ENCODE assay signal across 15 cellular contexts in the genomic region with DNA sequence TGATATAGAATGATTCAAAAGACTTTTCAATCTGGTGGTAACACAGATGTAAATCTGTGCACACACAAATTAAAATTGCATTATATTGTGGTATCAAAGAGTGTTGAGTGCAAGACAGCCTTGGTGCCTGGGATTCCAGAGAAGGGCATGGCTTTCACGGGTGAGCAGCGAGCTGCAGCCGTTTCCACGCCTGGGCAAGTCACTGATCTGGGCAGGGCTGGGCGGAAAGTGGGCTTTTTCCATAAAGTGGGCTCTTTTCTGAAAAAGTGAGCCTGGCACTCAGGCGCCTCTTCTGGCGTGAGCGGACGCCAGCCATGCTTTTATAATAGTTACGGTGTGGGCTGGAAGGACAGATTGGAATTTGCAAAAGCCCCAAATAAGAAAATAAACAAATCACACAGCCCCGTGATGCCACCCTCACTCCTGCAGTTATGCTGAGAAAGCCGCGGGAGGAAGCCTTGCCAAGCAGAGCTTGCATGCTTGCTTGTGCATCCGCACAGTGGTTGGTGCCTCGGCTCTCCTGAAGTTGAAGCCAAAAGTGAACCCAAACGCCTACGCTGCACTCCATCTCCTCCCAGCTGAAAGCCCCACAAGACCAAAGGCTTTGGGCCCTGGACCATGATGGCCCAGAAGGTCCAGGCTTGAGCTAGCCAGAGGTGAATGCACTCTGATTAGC. TPM values are rescaled to one million over a fixed set of nuclear protein-coding genes. Genes with fewer than 3 reads are reported as not detected.
DNase-seq lines count a peak whose midpoint lies in the region; ATAC-seq and TF ChIP-seq lines count a peak whose summit lies in the region.
"Had no signal": no experiment of that assay in that cellular context is flagged by ENCODE, and none has a peak within 500 bp of the region (broad histone marks: within the 10 kb centered on the region; RNA-seq: fewer than 3 reads in every experiment).

No MANE protein-coding gene starts in this region.

- H3K9me3 ChIP-seq in MG63 (no peaks in the 10 kb centered on the region), thyroid gland (no peaks in the 10 kb centered on the region), SK-N-SH (no peaks in the 10 kb centered on the region)
- H3K9me3 ChIP-seq: A549, BE2C had no signal

- no peak overlapping the region for H3K4me2 ChIP-seq in SK-N-SH
- H3K4me2 ChIP-seq: A549 had no signal

- ATAC-seq in HG03135 (IDR thresholded peaks at IDR 0.05; ENCODE audit: unreplicated experiment): no peak
- ATAC-seq: A549 had no signal

- 34 to 58% methylated on average over 17 of the region's 17 CpGs for WGBS in thyroid gland, 2 donors
- 85% methylated on average over 17 of the region's 17 CpGs for WGBS in SK-N-SH (ENCODE audit: low lambda C conversion rate)

- TF ChIP-seq EP300 in SK-N-SH (IDR thresholded peaks at IDR 0.05; ENCODE audit: borderline replicate concordance in 1 of 2, low read depth in 1 of 2, low read length in 1 of 2): no peak

- POLR2A ChIA-PET in SK-N-SH (lab: Yijun Ruan, JAX): no interaction called here

- intact Hi-C loops in thyroid gland (cut with DNase I): loop anchor here (5.0 kb wide), 1 partner anchor 94 kb away; no protein-coding TSS in a partner anchor

- TF ChIP-seq CTCF in thyroid gland (IDR thresholded peaks at IDR 0.05): no peak
- TF ChIP-seq CTCF in SK-N-SH (IDR thresholded peaks at IDR 0.05): no peak

- CTCF ChIA-PET in SK-N-SH (lab: Yijun Ruan, JAX): interaction anchor here (1.7 kb wide), 1 partner anchor 94 kb away, joined by 11 read pairs; no protein-coding TSS in a partner anchor

- H3K4me1 ChIP-seq in thyroid gland (no peaks in the 10 kb centered on the region), SK-N-SH (ENCODE audit: control insufficient read depth in 1 of 2, insufficient read depth in 2 of 2, low read depth in 1 of 2, low read length in 1 of 2) (no peaks in the 10 kb centered on the region)
- H3K4me1 ChIP-seq: A549, BE2C had no signal

- no peak overlapping the region for H2AFZ ChIP-seq in SK-N-SH (ENCODE audit: low read depth)

- no peak overlapping the region for H3K4me3 ChIP-seq in MG63
- H3K4me3 ChIP-seq in thyroid gland (replicated peaks in 1 of 3): no peak overlapping the region
- no peak overlapping the region for H3K4me3 ChIP-seq in SK-N-SH (ENCODE audit: low read depth in 2 of 2, low read length in 1 of 2)
- H3K4me3 ChIP-seq: A549 had no signal

- H3K27ac ChIP-seq in thyroid gland: peak overlapping the region; percentile 57 to 85 (median 71)
- H3K27ac ChIP-seq in SK-N-SH (ENCODE audit: low read depth in 2 of 2, low read length in 1 of 2): no peak overlapping the region
- H3K27ac ChIP-seq: A549, C4-2B had no signal

- H3K36me3 ChIP-seq in MG63 (no peaks in the 10 kb centered on the region), thyroid gland (no peaks in the 10 kb centered on the region), SK-N-SH (replicated peaks in 1 of 2; ENCODE audit: control insufficient read depth in 1 of 2, insufficient read depth in 2 of 2, low read length in 1 of 2) (no peaks in the 10 kb centered on the region)
- H3K36me3 ChIP-seq: BE2C had no signal

- no peaks in the 10 kb centered on the region for H3K79me2 ChIP-seq in SK-N-SH (ENCODE audit: insufficient read depth)

- H3K9ac ChIP-seq in SK-N-SH: no peak overlapping the region

- no peaks in the 10 kb centered on the region for H4K20me1 ChIP-seq in SK-N-SH (ENCODE audit: insufficient read depth)

- H3K27me3 ChIP-seq in MG63 (no peaks in the 10 kb centered on the region), thyroid gland (no peaks in the 10 kb centered on the region), SK-N-SH (ENCODE audit: insufficient read depth) (no peaks in the 10 kb centered on the region)

- TF ChIP-seq POLR2A in thyroid gland (IDR thresholded peaks at IDR 0.05): peak in 1 of 2 donors; percentile 38

- no peaks in the 10 kb centered on the region for H3F3A ChIP-seq in SK-N-SH (replicated peaks; ENCODE audit: insufficient read depth)

- H3K9me2 ChIP-seq in SK-N-SH: no peaks in the 10 kb centered on the region

- no peak for TF ChIP-seq RAD21 in SK-N-SH (IDR thresholded peaks at IDR 0.05; ENCODE audit: low read length)

- DNase-seq in H4 (ENCODE audit: low spot score) (peak; percentile 39), MG63 (peak; percentile 70), kidney tubule cell (ENCODE audit: low spot score) (peak; percentile 24), thyroid gland (peak; percentile 77 to 84), SK-N-SH (no peak)
- no peak for DNase-seq in activated CD4-positive, alpha-beta T cell treated with anti-CD3 and anti-CD28 coated beads, Interleukin-2, amount 50 U/mL, for 4 hours
- DNase-seq: BE2C; CD4-positive, alpha-beta memory T cell; DND-41; GDM1; H7; IMR-90 had no signal

TF ChIP-seq in SK-N-SH, 30 proteins besides CTCF, POLR2A, EP300 and RAD21:
- TF ChIP-seq, protein P1, sequence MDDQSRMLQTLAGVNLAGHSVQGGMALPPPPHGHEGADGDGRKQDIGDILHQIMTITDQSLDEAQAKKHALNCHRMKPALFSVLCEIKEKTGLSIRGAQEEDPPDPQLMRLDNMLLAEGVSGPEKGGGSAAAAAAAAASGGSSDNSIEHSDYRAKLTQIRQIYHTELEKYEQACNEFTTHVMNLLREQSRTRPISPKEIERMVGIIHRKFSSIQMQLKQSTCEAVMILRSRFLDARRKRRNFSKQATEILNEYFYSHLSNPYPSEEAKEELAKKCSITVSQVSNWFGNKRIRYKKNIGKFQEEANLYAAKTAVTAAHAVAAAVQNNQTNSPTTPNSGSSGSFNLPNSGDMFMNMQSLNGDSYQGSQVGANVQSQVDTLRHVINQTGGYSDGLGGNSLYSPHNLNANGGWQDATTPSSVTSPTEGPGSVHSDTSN (IDR thresholded peaks at IDR 0.05): no peak
- TF ChIP-seq FOXM1 (IDR thresholded peaks at IDR 0.05; ENCODE audit: low read depth) (no peak), NFIC (IDR thresholded peaks at IDR 0.05; ENCODE audit: borderline replicate concordance) (no peak), JUND (IDR thresholded peaks at IDR 0.05) (no peak), NRF1 (IDR thresholded peaks at IDR 0.05; ENCODE audit: low read depth, low read length) (no peak), ELF1 (IDR thresholded peaks at IDR 0.05) (no peak), EZH2phosphoT487 (IDR thresholded peaks at IDR 0.05; ENCODE audit: borderline replicate concordance, low read depth) (no peak), MXI1 (IDR thresholded peaks at IDR 0.05; ENCODE audit: low read depth, low read length) (no peak), MEF2A (IDR thresholded peaks at IDR 0.05; ENCODE audit: borderline replicate concordance, low read depth) (no peak), RXRA (IDR thresholded peaks at IDR 0.05; ENCODE audit: borderline replicate concordance, low read depth) (no peak), RFX5 (IDR thresholded peaks at IDR 0.05; ENCODE audit: low read length) (no peak), TCF12 (IDR thresholded peaks at IDR 0.05) (no peak), CHD2 (IDR thresholded peaks at IDR 0.05; ENCODE audit: low read length, partially characterized antibody) (no peak), GATA2 (CRISPR knock-in tag; IDR thresholded peaks at IDR 0.05) (no peak), YY1 (IDR thresholded peaks at IDR 0.05; ENCODE audit: low read depth) (no peak)
- TF ChIP-seq, protein P2, sequence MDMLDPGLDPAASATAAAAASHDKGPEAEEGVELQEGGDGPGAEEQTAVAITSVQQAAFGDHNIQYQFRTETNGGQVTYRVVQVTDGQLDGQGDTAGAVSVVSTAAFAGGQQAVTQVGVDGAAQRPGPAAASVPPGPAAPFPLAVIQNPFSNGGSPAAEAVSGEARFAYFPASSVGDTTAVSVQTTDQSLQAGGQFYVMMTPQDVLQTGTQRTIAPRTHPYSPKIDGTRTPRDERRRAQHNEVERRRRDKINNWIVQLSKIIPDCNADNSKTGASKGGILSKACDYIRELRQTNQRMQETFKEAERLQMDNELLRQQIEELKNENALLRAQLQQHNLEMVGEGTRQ (IDR thresholded peaks at IDR 0.05; ENCODE audit: borderline replicate concordance, low read depth, low read length): no peak
- TF ChIP-seq, protein P3, sequence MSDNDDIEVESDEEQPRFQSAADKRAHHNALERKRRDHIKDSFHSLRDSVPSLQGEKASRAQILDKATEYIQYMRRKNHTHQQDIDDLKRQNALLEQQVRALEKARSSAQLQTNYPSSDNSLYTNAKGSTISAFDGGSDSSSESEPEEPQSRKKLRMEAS (IDR thresholded peaks at IDR 0.05; ENCODE audit: low read depth): no peak
- TF ChIP-seq, protein P4, sequence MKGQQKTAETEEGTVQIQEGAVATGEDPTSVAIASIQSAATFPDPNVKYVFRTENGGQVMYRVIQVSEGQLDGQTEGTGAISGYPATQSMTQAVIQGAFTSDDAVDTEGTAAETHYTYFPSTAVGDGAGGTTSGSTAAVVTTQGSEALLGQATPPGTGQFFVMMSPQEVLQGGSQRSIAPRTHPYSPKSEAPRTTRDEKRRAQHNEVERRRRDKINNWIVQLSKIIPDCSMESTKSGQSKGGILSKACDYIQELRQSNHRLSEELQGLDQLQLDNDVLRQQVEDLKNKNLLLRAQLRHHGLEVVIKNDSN (IDR thresholded peaks at IDR 0.05; ENCODE audit: borderline replicate concordance, low read depth): no peak

RNA-seq across cellular contexts. Expression of a gene that starts 7.1 kb away (rescaled TPM):
- not detected in 2 replicates for total RNA-seq in H4 (2014; rRNA removed; shearing (Covaris generic))
- total RNA-seq in MG63 (2014; rRNA removed; shearing (Covaris generic); ENCODE audit: low replicate concordance): 0.03 TPM in 1 of 2 replicates, not detected in the other
- total RNA-seq in thyroid gland: 10 to 100 TPM; 24.3 to 41.4 (median 31.1) TPM
- 4.0 and 4.2 TPM in 2 replicates for polyA plus RNA-seq in SK-N-SH (2012; rRNA removed)
- polyA plus RNA-seq in SK-N-SH (2012; cell fraction: cytosol; rRNA removed): 3.8 and 4.9 TPM in 2 replicates
- 1.8 and 2.1 TPM in 2 replicates for polyA plus RNA-seq in SK-N-SH (2012; cell fraction: nucleus; rRNA removed)

Comparison
In these comparisons a context has a peak if more than half of its experiments do, and no peak if none do; other contexts are left out.
1. DNase-seq: peak in H4 (single experiment), MG63 (single experiment), kidney tubule cell (single experiment) and thyroid gland (2 of 2); none in activated CD4-positive, alpha-beta T cell treated with anti-CD3 and anti-CD28 coated beads, Interleukin-2, amount 50 U/mL, for 4 hours (0 of 2) and SK-N-SH (single experiment).
2. H3K27ac ChIP-seq: peak in thyroid gland (3 of 3); none in SK-N-SH (0 of 2).
3. RNA of a gene that starts 7.1 kb away (total RNA-seq): 24.3 to 41.4 TPM in thyroid gland; 0.03 TPM in MG63 and not detected in H4; every median in the first group is over 10 times any median in the second.